Comparison of ENCODE assay signal across 14 cellular contexts in genomic region chr4:6591305-6591704, GRCh38. TPM values are rescaled to one million over a fixed set of nuclear protein-coding genes. Genes with fewer than 3 reads are reported as not detected.
A peak's percentile ranks its signal among the peaks of the same experiment; 100 is the strongest.
DNase-seq lines count a peak whose midpoint lies in the region; ATAC-seq, FAIRE-seq and TF ChIP-seq lines count a peak whose summit lies in the region.
"Had no signal": no experiment of that assay in that cellular context is flagged by ENCODE, and none has a peak within 500 bp of the region (broad histone marks: within the 10 kb centered on the region; RNA-seq: fewer than 3 reads in every experiment).

No MANE protein-coding gene starts in this region.

- H3K9me3 ChIP-seq in K562 (replicated peaks; ENCODE audit: control insufficient read depth, insufficient read depth, low read depth, low read length): no peaks in the 10 kb centered on the region

- intact Hi-C loops in K562 (cut with micrococcal nuclease): loop anchor here (5.0 kb wide), 1 partner anchor 86 kb away; no protein-coding TSS in a partner anchor

- H3K4me3 ChIP-seq in K562 (no peak overlapping the region), coronary artery (no peak overlapping the region)
- H3K4me3 ChIP-seq: cardiac muscle cell had no signal

- no peaks in the 10 kb centered on the region for H3K79me2 ChIP-seq in K562 (ENCODE audit: control insufficient read depth, insufficient read depth, low read length)

- no TSS peak for BruUV-seq in K562 (replicated peaks; lab: Mats Ljungman, UMichigan)

- no peaks in the 10 kb centered on the region for H3K36me3 ChIP-seq in K562 (ENCODE audit: control insufficient read depth, insufficient read depth, low read length)
- H3K36me3 ChIP-seq: cardiac muscle cell had no signal

- peak overlapping the region; percentile 19; the same call in 1 of the 2 replicates for H2AFZ ChIP-seq in K562 (ENCODE audit: low read depth, low read length)

- in situ Hi-C loops in K562 (cut with MboI): no loop called here

- peaks cover 9 to 35% of the 10 kb centered on the region in 2 experiments; a peak in 4 of 5 replicates for H3K4me1 ChIP-seq in K562 (replicated peaks in 1 of 2; ENCODE audit: control insufficient read depth in 2 of 2, insufficient read depth in 2 of 2, low read length in 2 of 2)

- peak overlapping the region in 1 of 2 experiments; percentile 31; a peak in 2 of 4 replicates for H3K9ac ChIP-seq in K562 (ENCODE audit: insufficient read depth in 1 of 2, low read depth in 2 of 2, low read length in 2 of 2)
- H3K9ac ChIP-seq: KMS-11 had no signal

- TF ChIP-seq EP300 in K562 (IDR thresholded peaks at IDR 0.05; ENCODE audit: low read length): peak; percentile 5; the same call in 1 of the 2 replicates

- H4K20me1 ChIP-seq in K562 (replicated peaks; ENCODE audit: control insufficient read depth, insufficient read depth, low read length): peaks cover 2% of the 10 kb centered on the region; the same call in 1 of the 2 replicates

- no peak for TF ChIP-seq POLR2A in K562 (conservative IDR thresholded peaks at IDR 0.05)

- no peaks in the 10 kb centered on the region for H3K27me3 ChIP-seq in K562 (ENCODE audit: control insufficient read depth in 2 of 2, insufficient read depth in 2 of 2, low read length in 2 of 2)
- H3K27me3 ChIP-seq: cardiac muscle cell had no signal

- POLR2A ChIA-PET in K562 (lab: Yijun Ruan, JAX): interaction anchor here (0.7 to 1.7 kb wide), 8 partner anchors 9 to 86 kb away, joined by 3 to 8 read pairs (median 4); partner anchors contain the start of gene MRFAP1

- DNase-seq in NCI-H1436 (lab: John Stamatoyannopoulos, UW): peak; percentile 77
- peak; percentile 70 to 79 (median 73) for DNase-seq in K562 (ENCODE audit: extremely low read depth in 1 of 4, low spot score in 3 of 4)
- no peak for DNase-seq in coronary artery (ENCODE audit: low spot score)
- no peak for DNase-seq in LoVo (ENCODE audit: low spot score)
- DNase-seq: CD8-positive, alpha-beta memory T cell; mesendoderm; NK-92 treated with Interleukin-12 subunit alpha and Interleukin-12 subunit beta, amount 100 ng/mL, for 24 hours had no signal

- TF ChIP-seq RAD21 in K562 (CRISPR knock-in tag; conservative IDR thresholded peaks at IDR 0.05 in 1 of 2, IDR thresholded peaks at IDR 0.05 in 1 of 2): no peak

- peak; percentile 60 for FAIRE-seq in K562 (lab: Jason Lieb, UNC)

- CTCF ChIA-PET in K562 (lab: Yijun Ruan, JAX; ENCODE audit: low intra/inter-chr PET ratio): no interaction called here

- H3K27ac ChIP-seq in K562 (ENCODE audit: extremely low read depth, low read depth, low read length) (no peak overlapping the region; the same call in 2 of the 3 replicates), coronary artery (no peak overlapping the region)
- H3K27ac ChIP-seq: cardiac muscle cell, epithelial cell of prostate, KMS-11 had no signal

- ATAC-seq in GM18520 (IDR thresholded peaks at IDR 0.05; ENCODE audit: unreplicated experiment) (peak; percentile 52), GM21619 (IDR thresholded peaks at IDR 0.05; ENCODE audit: unreplicated experiment) (peak; percentile 70), K562 (peak; percentile 44), GM21515 (IDR thresholded peaks at IDR 0.05; ENCODE audit: unreplicated experiment) (no peak), GM18517 (IDR thresholded peaks at IDR 0.05; ENCODE audit: unreplicated experiment) (no peak)

- TF ChIP-seq CTCF in K562 (IDR thresholded peaks at IDR 0.05 in 2 of 3, conservative IDR thresholded peaks at IDR 0.05 in 1 of 3; ENCODE audit: insufficient read depth in 2 of 3, low read depth in 1 of 3, low read length in 3 of 3): no peak
- TF ChIP-seq CTCF in coronary artery (IDR thresholded peaks at IDR 0.05): no peak

- no peaks in the 10 kb centered on the region for H3K9me1 ChIP-seq in K562 (ENCODE audit: control insufficient read depth, insufficient read depth, low read length)

- H3K4me2 ChIP-seq in K562 (ENCODE audit: insufficient read depth, low read length): no peak overlapping the region
- H3K4me2 ChIP-seq: KMS-11 had no signal

- 22% methylated on average over 8 of the region's 8 CpGs for WGBS in K562 (ENCODE audit: insufficient coverage, low coverage, missing lambda C conversion rate)

TF ChIP-seq in K562, 482 proteins besides CTCF, POLR2A, EP300 and RAD21 (continues in another document):
- TF ChIP-seq ZNF124 (CRISPR knock-in tag; IDR thresholded peaks at IDR 0.05) (no peak), NCOA4 (IDR thresholded peaks at IDR 0.05; ENCODE audit: partially characterized antibody) (no peak), MNT (conservative IDR thresholded peaks at IDR 0.05) (peak in 1 of 2 experiments; percentile 43; a peak in 1 of 4 replicates), DACH1 (IDR thresholded peaks at IDR 0.05; ENCODE audit: partially characterized antibody) (peak; percentile 57), ZFPM2 (CRISPR knock-in tag; IDR thresholded peaks at IDR 0.05) (no peak), TAL1 (IDR thresholded peaks at IDR 0.05) (peak; percentile 55; the same call in 1 of the 2 replicates), HNRNPH1 (optimal IDR thresholded peaks at IDR 0.05; ENCODE audit: low read depth, low read length) (no peak), SRSF3 (IDR thresholded peaks at IDR 0.05; ENCODE audit: insufficient read depth, low read length) (no peak), EGR1 (conservative IDR thresholded peaks at IDR 0.05) (no peak), TAF1 (IDR thresholded peaks at IDR 0.05; ENCODE audit: control insufficient read depth, extremely low read depth, insufficient read depth, low read length, severe bottlenecking) (no peak), NRF1 (conservative IDR thresholded peaks at IDR 0.05 in 1 of 2, IDR thresholded peaks at IDR 0.05 in 1 of 2) (0 out of 4 replicates have a peak, but pooled peaks of 1 of the 2 experiments have one; percentile 14)
- TF ChIP-seq, protein P1, sequence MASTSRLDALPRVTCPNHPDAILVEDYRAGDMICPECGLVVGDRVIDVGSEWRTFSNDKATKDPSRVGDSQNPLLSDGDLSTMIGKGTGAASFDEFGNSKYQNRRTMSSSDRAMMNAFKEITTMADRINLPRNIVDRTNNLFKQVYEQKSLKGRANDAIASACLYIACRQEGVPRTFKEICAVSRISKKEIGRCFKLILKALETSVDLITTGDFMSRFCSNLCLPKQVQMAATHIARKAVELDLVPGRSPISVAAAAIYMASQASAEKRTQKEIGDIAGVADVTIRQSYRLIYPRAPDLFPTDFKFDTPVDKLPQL (IDR thresholded peaks at IDR 0.05; ENCODE audit: extremely low read depth, insufficient read length): no peak
- TF ChIP-seq, protein P2, sequence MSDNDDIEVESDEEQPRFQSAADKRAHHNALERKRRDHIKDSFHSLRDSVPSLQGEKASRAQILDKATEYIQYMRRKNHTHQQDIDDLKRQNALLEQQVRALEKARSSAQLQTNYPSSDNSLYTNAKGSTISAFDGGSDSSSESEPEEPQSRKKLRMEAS (CRISPR knock-in tag; IDR thresholded peaks at IDR 0.05): no peak

RNA-seq across cellular contexts. Expression of gene MAN2B2, which starts 16.3 kb away (rescaled TPM):
- total RNA-seq in K562 (2011; cell fraction: chromatin; rRNA removed; ENCODE audit: low replicate concordance): 7.7 and 16.2 TPM in 2 replicates
- total RNA-seq in K562 (2011; cell fraction: nucleolus; rRNA removed): 17.6 and 18.3 TPM in 2 replicates
- 12.6 TPM in 2 replicates for total RNA-seq in K562 (2011; cell fraction: nucleoplasm; rRNA removed)
- 5.3 and 6.0 TPM in 2 replicates for total RNA-seq in K562 (2014; rRNA removed)
- total RNA-seq in K562 (2014; rRNA removed; fragmentation: Illumina TruSeq; extraction: Trizol): 1.7 TPM in 2 replicates
- 3.8 and 4.1 TPM in 2 replicates for total RNA-seq in K562 (2015; rRNA removed; fragmentation: Illumina TruSeq; extraction: Trizol)
- 8.5 and 8.8 TPM in 2 replicates for total RNA-seq in K562 (2021)
- polyA plus RNA-seq in K562 (2011; rRNA removed): 2.5 and 3.7 TPM in 2 replicates
- 3.8 and 8.3 TPM in 2 replicates for polyA plus RNA-seq in K562 (2011; cell fraction: cytosol; rRNA removed)
- 8.0 and 12.5 TPM in 2 replicates for polyA plus RNA-seq in K562 (2011; cell fraction: nucleus; rRNA removed)
- polyA plus RNA-seq in K562 (2012): 5.9 and 18.3 TPM in 2 replicates
- polyA plus RNA-seq in K562 (2014; fragmentation: Illumina TruSeq; extraction: Trizol): 3.7 and 4.8 TPM in 2 replicates
- polyA plus RNA-seq in K562 (2014; fragmentation: Nextera tagmentation; extraction: Ambion mirVana): under 1 TPM; 0.21 to 0.27 TPM
- 4.2 and 4.9 TPM in 2 replicates for polyA plus RNA-seq in K562 (2014; rRNA removed)
- 2.5 and 3.6 TPM in 2 replicates for polyA minus RNA-seq in K562 (2011; rRNA and poly(A)+ RNA removed)
- 6.9 and 13.0 TPM in 2 replicates for polyA minus RNA-seq in K562 (2011; cell fraction: cytosol; rRNA and poly(A)+ RNA removed)
- 5.7 and 6.0 TPM in 2 replicates for polyA minus RNA-seq in K562 (2011; cell fraction: nucleus; rRNA and poly(A)+ RNA removed)

RNA-seq across cellular contexts. Expression of gene MRFAP1, which starts 49.2 kb away (rescaled TPM):
- total RNA-seq in K562 (2011; cell fraction: chromatin; rRNA removed; ENCODE audit: low replicate concordance): 15.5 and 27.2 TPM in 2 replicates
- total RNA-seq in K562 (2011; cell fraction: nucleolus; rRNA removed): 14.7 and 15.3 TPM in 2 replicates
- 23.0 and 24.2 TPM in 2 replicates for total RNA-seq in K562 (2011; cell fraction: nucleoplasm; rRNA removed)
- total RNA-seq in K562 (2014; rRNA removed) (147 and 234 TPM in 2 replicates), K562 (2014; rRNA removed; fragmentation: Illumina TruSeq; extraction: Trizol) (151 and 173 TPM in 2 replicates), K562 (2015; rRNA removed; fragmentation: Illumina TruSeq; extraction: Trizol) (163 and 171 TPM in 2 replicates), K562 (2021) (257 and 270 TPM in 2 replicates)
- polyA plus RNA-seq in K562 (2011; rRNA removed) (123 and 143 TPM in 2 replicates), K562 (2014; fragmentation: Illumina TruSeq; extraction: Trizol) (185 and 221 TPM in 2 replicates), K562 (2014; fragmentation: Nextera tagmentation; extraction: Ambion mirVana) (10 to 100 TPM; 46.0 to 59.9 TPM), K562 (2014; rRNA removed) (251 and 255 TPM in 2 replicates)
- 93.5 and 146 TPM in 2 replicates for polyA plus RNA-seq in K562 (2011; cell fraction: cytosol; rRNA removed)
- polyA plus RNA-seq in K562 (2011; cell fraction: nucleus; rRNA removed): 74.4 and 83.5 TPM in 2 replicates
- polyA plus RNA-seq in K562 (2012): 285 and 344 TPM in 2 replicates
- 49.7 and 58.2 TPM in 2 replicates for polyA minus RNA-seq in K562 (2011; rRNA and poly(A)+ RNA removed)
- polyA minus RNA-seq in K562 (2011; cell fraction: cytosol; rRNA and poly(A)+ RNA removed): 37.6 and 63.5 TPM in 2 replicates
- polyA minus RNA-seq in K562 (2011; cell fraction: nucleus; rRNA and poly(A)+ RNA removed): 13.9 and 29.2 TPM in 2 replicates

Comparison
In these comparisons a context has a peak if more than half of its experiments do, and no peak if none do; other contexts are left out.
1. ATAC-seq: peak in GM18520 (single experiment), GM21619 (single experiment) and K562 (single experiment); none in GM21515 (single experiment) and GM18517 (single experiment).
2. DNase-seq: peak in NCI-H1436 (single experiment) and K562 (4 of 4); none in coronary artery (single experiment) and LoVo (single experiment).